In genomic region chr17:53106886-53107285, GRCh38 we compare ENCODE assay signal across 34 cellular contexts.
"Had no signal": no experiment of that assay in that cellular context is flagged by ENCODE, and none has a peak within 500 bp of the region (broad histone marks: within the 10 kb centered on the region; RNA-seq: fewer than 3 reads in every experiment).

No MANE protein-coding gene starts in this region.

- H3K4me2 ChIP-seq: KMS-11 had no signal

- H3K4me3 ChIP-seq: MG63 had no signal

- H3K36me3 ChIP-seq: MG63 had no signal

- DNase-seq: Karpas-422, Kasumi-1, KG1, MG63, MM.1S, MV-4-11, NCI-H1048, NCI-H1092, NCI-H1092 treated with DMSO at 0.1 percent for 48 hours, NCI-H1105, NCI-H1105 treated with DMSO at 0.1 percent for 48 hours, NCI-H1417, NCI-H1417 treated with DMSO at 0.1 percent for 48 hours, NCI-H1436, NCI-H1436 treated with DMSO at 0.1 percent for 48 hours, NCI-H1694, NCI-H1694 treated with DMSO at 0.1 percent for 48 hours, NCI-H187, NCI-H187 treated with DMSO at 0.1 percent for 48 hours, NCI-H1930, NCI-H2029, NCI-H2029 treated with DMSO at 0.1 percent for 48 hours, NCI-H2081, NCI-H2081 treated with DMSO at 0.1 percent for 48 hours, NCI-H2107, NCI-H2171, NCI-H2171 treated with DMSO at 0.1 percent for 48 hours, NCI-H2227 treated with DMSO at 0.1 percent for 48 hours, NCI-H226, NCI-H345, NCI-H446, NCI-H446 treated with DMSO at 0.1 percent for 48 hours, NCI-H510A had no signal

- H3K9me3 ChIP-seq: MG63 had no signal

- H3K27ac ChIP-seq: KMS-11 had no signal

- H3K27me3 ChIP-seq: MG63 had no signal
